9 cellular contexts compared by ENCODE assay signal in genomic region chr13:26888632-26889031, GRCh38.
"Had no signal": no experiment of that assay in that cellular context is flagged by ENCODE, and none has a peak within 500 bp of the region (broad histone marks: within the 10 kb centered on the region; RNA-seq: fewer than 3 reads in every experiment).

No MANE protein-coding gene starts in this region.

- H3K9me3 Mint-ChIP-seq: GM23338, HFFc6 had no signal

- H3K4me1 Mint-ChIP-seq: GM23338 had no signal

- H3K4me3 Mint-ChIP-seq: GM23338, H9, HFFc6 had no signal

- H3K4me1 ChIP-seq: HAP-1 had no signal

- H3K36me3 ChIP-seq: HAP-1 had no signal

- H3K27ac Mint-ChIP-seq: GM23338, H9, HFFc6 had no signal

- H3K9ac ChIP-seq: GM23248 had no signal

- H3K27ac ChIP-seq: GM23248 had no signal

- ATAC-seq: GM23338, HCT116 had no signal

- H3K9me3 ChIP-seq: HAP-1 had no signal

- H3K4me3 ChIP-seq: GM23248, GM23338, HAP-1 had no signal

- DNase-seq: GM23248, GOT3, H7, H9, HCEC 1CT, HFFc6 had no signal
